ENCODE assay signal across 1 cellular context in genomic region chr6:43904311-43905123, GRCh38.
A peak's percentile ranks its signal among the peaks of the same experiment; 100 is the strongest.
TF ChIP-seq lines count a peak whose summit lies in the region.

No MANE protein-coding gene starts in this region.

TF ChIP-seq in K562, 482 proteins besides CTCF, POLR2A, EP300 and RAD21 (continued from another document):
- TF ChIP-seq ATF2 (CRISPR knock-in tag; IDR thresholded peaks at IDR 0.05) (no peak), MBD1 (CRISPR knock-in tag; IDR thresholded peaks at IDR 0.05) (no peak), IFI16 (CRISPR knock-in tag; IDR thresholded peaks at IDR 0.05) (no peak), CBX1 (IDR thresholded peaks at IDR 0.05; ENCODE audit: low read depth) (no peak), FOXA3 (CRISPR knock-in tag; conservative IDR thresholded peaks at IDR 0.05 in 1 of 2, IDR thresholded peaks at IDR 0.05 in 1 of 2) (no peak), ZNF280A (IDR thresholded peaks at IDR 0.05; ENCODE audit: low read depth, partially characterized antibody) (no peak), TGIF2 (CRISPR knock-in tag; IDR thresholded peaks at IDR 0.05) (no peak), SMAD2 (IDR thresholded peaks at IDR 0.05; ENCODE audit: low read depth, low read length) (no peak), ZHX1 (conservative IDR thresholded peaks at IDR 0.05; ENCODE audit: low read length) (no peak), ZNF431 (CRISPR knock-in tag; IDR thresholded peaks at IDR 0.05) (no peak), ZNF583 (CRISPR knock-in tag; IDR thresholded peaks at IDR 0.05) (no peak), ZNF354B (CRISPR knock-in tag; IDR thresholded peaks at IDR 0.05) (no peak), ZNF76 (CRISPR knock-in tag; IDR thresholded peaks at IDR 0.05; ENCODE audit: borderline replicate concordance) (no peak), NONO (IDR thresholded peaks at IDR 0.05; ENCODE audit: low read depth in 2 of 2, low read length in 1 of 2) (no peak), ZBTB12 (CRISPR knock-in tag; IDR thresholded peaks at IDR 0.05) (no peak), ZBTB7A (IDR thresholded peaks at IDR 0.05; ENCODE audit: borderline replicate concordance, control insufficient read depth, low read depth, low read length) (peak; percentile 64; the same call in 1 of the 2 replicates), SOX6 (IDR thresholded peaks at IDR 0.05) (no peak), ETV5 (CRISPR knock-in tag; IDR thresholded peaks at IDR 0.05; ENCODE audit: low read depth) (no peak), RFX7 (CRISPR knock-in tag; IDR thresholded peaks at IDR 0.05) (no peak), MTA1 (IDR thresholded peaks at IDR 0.05; ENCODE audit: borderline replicate concordance) (peak; percentile 96), FIP1L1 (IDR thresholded peaks at IDR 0.05; ENCODE audit: low read depth, low read length, poor library complexity, severe bottlenecking) (no peak), SP2 (IDR thresholded peaks at IDR 0.05; ENCODE audit: extremely low read depth, low read depth, low read length, poor library complexity, severe bottlenecking) (no peak), HNRNPK (IDR thresholded peaks at IDR 0.05; ENCODE audit: low read depth, low read length, poor library complexity, severe bottlenecking) (no peak), FOXK1 (CRISPR knock-in tag; IDR thresholded peaks at IDR 0.05; ENCODE audit: borderline replicate concordance) (no peak), ZNF316 (IDR thresholded peaks at IDR 0.05) (0 out of 2 replicates have a peak, but pooled peaks have one; percentile 6), E2F4 (CRISPR knock-in tag; IDR thresholded peaks at IDR 0.05; ENCODE audit: low read depth) (no peak), ZNF197 (CRISPR knock-in tag; IDR thresholded peaks at IDR 0.05; ENCODE audit: low read depth) (no peak), ARID3A (IDR thresholded peaks at IDR 0.05; ENCODE audit: borderline replicate concordance, low read depth, low read length) (no peak), RBM17 (IDR thresholded peaks at IDR 0.05; ENCODE audit: borderline replicate concordance, low read depth, low read length) (no peak), RUNX1 (IDR thresholded peaks at IDR 0.05; ENCODE audit: low read depth) (no peak), ZNF717 (CRISPR knock-in tag; IDR thresholded peaks at IDR 0.05) (no peak), SREBF2 (CRISPR knock-in tag; IDR thresholded peaks at IDR 0.05) (no peak), ZNF699 (CRISPR knock-in tag; IDR thresholded peaks at IDR 0.05; ENCODE audit: insufficient replicate concordance) (no peak), IRF9 (tag; IDR thresholded peaks at IDR 0.05) (peak; percentile 53; the same call in 1 of the 2 replicates), ZNF165 (CRISPR knock-in tag; IDR thresholded peaks at IDR 0.05; ENCODE audit: borderline replicate concordance) (no peak), ZNF311 (CRISPR knock-in tag; IDR thresholded peaks at IDR 0.05) (no peak)
